Comparison of ENCODE assay signal across 24 cellular contexts in the genomic region with DNA sequence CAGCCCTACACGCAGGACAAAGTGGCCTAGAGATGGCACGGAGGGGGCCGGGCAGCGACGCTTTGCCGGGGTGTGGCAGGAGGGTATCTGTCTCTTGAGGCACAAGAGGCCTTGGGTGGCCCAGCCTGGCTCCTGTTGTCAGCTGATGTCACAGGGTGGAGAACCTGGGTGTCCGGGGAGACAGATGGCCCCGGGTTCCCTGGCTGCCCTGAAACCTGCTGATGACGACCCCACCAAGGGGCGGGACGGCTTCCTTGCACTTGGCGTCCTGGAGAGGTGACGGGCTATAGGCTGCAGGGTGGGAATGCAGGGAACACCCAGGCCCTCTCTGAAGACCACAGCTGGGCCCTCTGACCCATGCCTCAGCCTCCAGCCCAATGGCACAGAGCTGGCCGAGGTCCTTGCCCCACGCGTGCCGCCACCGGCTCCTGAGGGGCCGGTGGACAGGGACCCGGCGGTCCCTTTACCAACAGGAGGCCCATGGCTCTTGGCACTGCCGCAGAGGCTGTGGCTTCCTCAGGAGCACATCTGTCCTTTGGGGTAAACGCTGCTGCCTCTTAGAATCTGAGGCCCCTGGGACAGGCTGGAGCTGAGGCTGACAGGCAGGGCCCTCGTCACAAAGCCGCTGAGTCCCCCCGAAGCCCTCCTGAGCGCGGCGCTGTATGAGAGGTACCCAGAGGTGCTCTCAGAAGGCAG. TPM values are rescaled to one million over a fixed set of nuclear protein-coding genes. Genes with fewer than 3 reads are reported as not detected.
DNase-seq lines count a peak whose midpoint lies in the region; TF ChIP-seq lines count a peak whose summit lies in the region.
"Had no signal": no experiment of that assay in that cellular context is flagged by ENCODE, and none has a peak within 500 bp of the region (broad histone marks: within the 10 kb centered on the region; RNA-seq: fewer than 3 reads in every experiment).

No MANE protein-coding gene starts in this region.

- H3K27ac ChIP-seq in muscle layer of colon (ENCODE audit: low read depth, low read length) = peak overlapping the region; percentile 62
- H3K27ac ChIP-seq in temporal lobe (ENCODE audit: low read depth, low read length) = peak overlapping the region; percentile 98
- peak overlapping the region in 1 of 2 donors; percentile 89 for H3K27ac ChIP-seq in breast epithelium
- H3K27ac ChIP-seq: brain microvascular endothelial cell, epithelial cell of prostate had no signal

- DNase-seq in adipocyte (ENCODE audit: low read depth) = no peak
- DNase-seq in glutamatergic neuron = no peak
- no peak for DNase-seq in HAP-1 (ENCODE audit: low spot score in 2 of 2)
- no peak for DNase-seq in breast epithelium (ENCODE audit: low spot score in 2 of 2)
- no peak for DNase-seq in activated T-helper 2 cell treated with anti-CD3 and anti-CD28 coated beads, Interferon-gamma antibody, Interleukin-2, Interleukin-4, amounts not matched to agents 10 μg/mL and 5 μg/mL and 100 μg/mL, durations not matched to agents 14 hours and 24 hours and 36 hours (ENCODE audit: low spot score)
- DNase-seq: activated B cell treated with CpG ODN at 0.5 μM for 24 hours; activated CD4-positive, alpha-beta memory T cell treated with anti-CD3 and anti-CD28 coated beads, Interleukin-2, amount 10 ng/mL, durations not matched to agents 7 days and 5 days; AML-193; brain microvascular endothelial cell; Caco-2; GOT3; immature natural killer cell; KG1; mesendoderm; NCI-H187 treated with DMSO at 0.1 percent for 48 hours; NCI-H446 treated with DMSO at 0.1 percent for 48 hours had no signal

- no peak overlapping the region for H3K4me3 ChIP-seq in adipocyte (ENCODE audit: low read length)
- no peak overlapping the region for H3K4me3 ChIP-seq in muscle layer of colon (ENCODE audit: low read depth in 1 of 2, low read length in 2 of 2)
- no peak overlapping the region for H3K4me3 ChIP-seq in HAP-1
- no peak overlapping the region for H3K4me3 ChIP-seq in breast epithelium
- H3K4me3 ChIP-seq: tibial artery had no signal

- H3K36me3 ChIP-seq in adipocyte (ENCODE audit: control insufficient read depth, insufficient read depth, low read length, severe bottlenecking) (no peaks in the 10 kb centered on the region), muscle layer of colon (ENCODE audit: insufficient read depth, low read length) (no peaks in the 10 kb centered on the region), HAP-1 (replicated peaks) (no peaks in the 10 kb centered on the region), breast epithelium (no peaks in the 10 kb centered on the region)
- H3K36me3 ChIP-seq: brain microvascular endothelial cell, tibial artery had no signal

- H3K4me1 ChIP-seq in adipocyte (ENCODE audit: control insufficient read depth, insufficient read depth, low read length) (peaks cover 55% of the 10 kb centered on the region), muscle layer of colon (ENCODE audit: insufficient read depth, low read length) (peaks cover 89% of the 10 kb centered on the region), HAP-1 (peaks cover 16% of the 10 kb centered on the region), breast epithelium (peaks cover 41 to 46% of the 10 kb centered on the region in 2 donors)

- H3K9ac ChIP-seq in adipocyte (ENCODE audit: low read length) = peak overlapping the region; percentile 8
- H3K9ac ChIP-seq in muscle layer of colon (ENCODE audit: low read length) = no peak overlapping the region

- no peak for TF ChIP-seq POLR2A in breast epithelium (IDR thresholded peaks at IDR 0.05)

- peaks cover 15% of the 10 kb centered on the region for H3K27me3 Mint-ChIP-seq in glutamatergic neuron (ENCODE audit: unreplicated experiment)
- no peaks in the 10 kb centered on the region for H3K27me3 Mint-ChIP-seq in activated T-helper 2 cell treated with anti-CD3 and anti-CD28 coated beads, Interferon-gamma antibody, Interleukin-2, Interleukin-4, amounts not matched to agents 10 μg/mL and 5 μg/mL and 100 μg/mL, durations not matched to agents 14 hours and 24 hours and 36 hours (ENCODE audit: low read depth)
- H3K27me3 Mint-ChIP-seq: activated CD4-positive, alpha-beta memory T cell treated with anti-CD3 and anti-CD28 coated beads, Interleukin-2, amount 10 ng/mL, durations not matched to agents 7 days and 5 days; activated naive CD8-positive, alpha-beta T cell had no signal

- H3K4me3 Mint-ChIP-seq in glutamatergic neuron (ENCODE audit: unreplicated experiment) = no peak overlapping the region
- H3K4me3 Mint-ChIP-seq in activated T-helper 2 cell treated with anti-CD3 and anti-CD28 coated beads, Interferon-gamma antibody, Interleukin-2, Interleukin-4, amounts not matched to agents 10 μg/mL and 5 μg/mL and 100 μg/mL, durations not matched to agents 14 hours and 24 hours and 36 hours (ENCODE audit: low read depth) = no peak overlapping the region
- H3K4me3 Mint-ChIP-seq: activated B cell treated with CpG ODN at 0.5 μM for 24 hours; activated CD4-positive, alpha-beta memory T cell treated with anti-CD3 and anti-CD28 coated beads, Interleukin-2, amount 10 ng/mL, durations not matched to agents 7 days and 5 days; activated naive CD8-positive, alpha-beta T cell; activated T-helper 1 cell treated with anti-CD3 and anti-CD28 coated beads, Interleukin-12 subunit alpha, Interleukin-12 subunit beta, Interleukin-2, Interleukin-4 antibody, amounts not matched to agents 30 ng/mL and 10 ng/mL and 1 ng/mL, durations not matched to agents 14 hours and 24 hours and 36 hours; immature natural killer cell; stimulated activated effector memory CD8-positive, alpha-beta T cell treated with anti-CD3 and anti-CD28 coated beads, Interleukin-12 subunit alpha, Interleukin-12 subunit beta, amount 100 ng/mL, for 72 hours; T-helper 2 cell treated with Interferon-gamma antibody and Interleukin-4, amounts not matched to agents 5 μg/mL and 100 μg/mL, for 36 hours had no signal

- H3K4me1 Mint-ChIP-seq in glutamatergic neuron (ENCODE audit: low read depth, unreplicated experiment) = peaks cover 12% of the 10 kb centered on the region
- H3K4me1 Mint-ChIP-seq in activated T-helper 2 cell treated with anti-CD3 and anti-CD28 coated beads, Interferon-gamma antibody, Interleukin-2, Interleukin-4, amounts not matched to agents 10 μg/mL and 5 μg/mL and 100 μg/mL, durations not matched to agents 14 hours and 24 hours and 36 hours (ENCODE audit: low read depth) = no peaks in the 10 kb centered on the region
- H3K4me1 Mint-ChIP-seq: activated CD4-positive, alpha-beta memory T cell treated with anti-CD3 and anti-CD28 coated beads, Interleukin-2, amount 10 ng/mL, durations not matched to agents 7 days and 5 days; stimulated activated effector memory CD8-positive, alpha-beta T cell treated with anti-CD3 and anti-CD28 coated beads, Interleukin-12 subunit alpha, Interleukin-12 subunit beta, amount 100 ng/mL, for 72 hours had no signal

- TF ChIP-seq CTCF in glutamatergic neuron (IDR thresholded peaks at IDR 0.05; ENCODE audit: partially characterized antibody, unreplicated experiment) = no peak
- no peak for TF ChIP-seq CTCF in breast epithelium (IDR thresholded peaks at IDR 0.05)

- no peaks in the 10 kb centered on the region for H3K36me3 Mint-ChIP-seq in glutamatergic neuron (ENCODE audit: unreplicated experiment)
- H3K36me3 Mint-ChIP-seq in activated T-helper 2 cell treated with anti-CD3 and anti-CD28 coated beads, Interferon-gamma antibody, Interleukin-2, Interleukin-4, amounts not matched to agents 10 μg/mL and 5 μg/mL and 100 μg/mL, durations not matched to agents 14 hours and 24 hours and 36 hours (ENCODE audit: low read depth) = no peaks in the 10 kb centered on the region
- H3K36me3 Mint-ChIP-seq: activated naive CD8-positive, alpha-beta T cell; immature natural killer cell; stimulated activated effector memory CD8-positive, alpha-beta T cell treated with anti-CD3 and anti-CD28 coated beads, Interleukin-12 subunit alpha, Interleukin-12 subunit beta, amount 100 ng/mL, for 72 hours had no signal

- H3K9me3 Mint-ChIP-seq in glutamatergic neuron (ENCODE audit: unreplicated experiment) = peaks cover 3% of the 10 kb centered on the region
- H3K9me3 Mint-ChIP-seq in activated T-helper 2 cell treated with anti-CD3 and anti-CD28 coated beads, Interferon-gamma antibody, Interleukin-2, Interleukin-4, amounts not matched to agents 10 μg/mL and 5 μg/mL and 100 μg/mL, durations not matched to agents 14 hours and 24 hours and 36 hours = no peaks in the 10 kb centered on the region
- H3K9me3 Mint-ChIP-seq: activated B cell treated with CpG ODN at 0.5 μM for 24 hours; activated CD4-positive, alpha-beta memory T cell treated with anti-CD3 and anti-CD28 coated beads, Interleukin-2, amount 10 ng/mL, durations not matched to agents 7 days and 5 days; activated T-helper 1 cell treated with anti-CD3 and anti-CD28 coated beads, Interleukin-12 subunit alpha, Interleukin-12 subunit beta, Interleukin-2, Interleukin-4 antibody, amounts not matched to agents 30 ng/mL and 10 ng/mL and 1 ng/mL, durations not matched to agents 14 hours and 24 hours and 36 hours; immature natural killer cell; stimulated activated effector memory CD8-positive, alpha-beta T cell treated with anti-CD3 and anti-CD28 coated beads, Interleukin-12 subunit alpha, Interleukin-12 subunit beta, amount 100 ng/mL, for 72 hours; T-helper 2 cell treated with Interferon-gamma antibody and Interleukin-4, amounts not matched to agents 5 μg/mL and 100 μg/mL, for 36 hours had no signal

- in situ Hi-C loops in HAP-1 (cut with MboI; ENCODE audit: low sequenced_read_pairs) = no loop called here

- intact Hi-C loops in breast epithelium (cut with DNase I; ENCODE audit: low total_unique reads) = no loop called here
- intact Hi-C loops in activated T-helper 2 cell treated with anti-CD3 and anti-CD28 coated beads, Interferon-gamma antibody, Interleukin-2, Interleukin-4, amounts not matched to agents 10 μg/mL and 5 μg/mL and 100 μg/mL, durations not matched to agents 14 hours and 24 hours and 36 hours (cut with micrococcal nuclease) = no loop called here

- H3K27ac Mint-ChIP-seq in glutamatergic neuron (ENCODE audit: unreplicated experiment) = peak overlapping the region; percentile 12
- H3K27ac Mint-ChIP-seq in activated T-helper 2 cell treated with anti-CD3 and anti-CD28 coated beads, Interferon-gamma antibody, Interleukin-2, Interleukin-4, amounts not matched to agents 10 μg/mL and 5 μg/mL and 100 μg/mL, durations not matched to agents 14 hours and 24 hours and 36 hours = no peak overlapping the region
- H3K27ac Mint-ChIP-seq: activated B cell treated with CpG ODN at 0.5 μM for 24 hours; activated CD4-positive, alpha-beta memory T cell treated with anti-CD3 and anti-CD28 coated beads, Interleukin-2, amount 10 ng/mL, durations not matched to agents 7 days and 5 days; activated naive CD8-positive, alpha-beta T cell; activated T-helper 1 cell treated with anti-CD3 and anti-CD28 coated beads, Interleukin-12 subunit alpha, Interleukin-12 subunit beta, Interleukin-2, Interleukin-4 antibody, amounts not matched to agents 30 ng/mL and 10 ng/mL and 1 ng/mL, durations not matched to agents 14 hours and 24 hours and 36 hours; immature natural killer cell; stimulated activated effector memory CD8-positive, alpha-beta T cell treated with anti-CD3 and anti-CD28 coated beads, Interleukin-12 subunit alpha, Interleukin-12 subunit beta, amount 100 ng/mL, for 72 hours; T-helper 2 cell treated with Interferon-gamma antibody and Interleukin-4, amounts not matched to agents 5 μg/mL and 100 μg/mL, for 36 hours had no signal

- H3K9me3 ChIP-seq in adipocyte (ENCODE audit: control insufficient read depth, low read length) = no peaks in the 10 kb centered on the region
- H3K9me3 ChIP-seq in muscle layer of colon (ENCODE audit: low read length) = no peaks in the 10 kb centered on the region
- no peaks in the 10 kb centered on the region for H3K9me3 ChIP-seq in HAP-1
- no peaks in the 10 kb centered on the region for H3K9me3 ChIP-seq in breast epithelium
- H3K9me3 ChIP-seq: Caco-2, tibial artery had no signal

- H3K27me3 ChIP-seq in adipocyte (replicated peaks; ENCODE audit: control insufficient read depth, insufficient read depth, low read length) (no peaks in the 10 kb centered on the region), muscle layer of colon (ENCODE audit: control insufficient read depth in 1 of 2, insufficient read depth in 2 of 2, low read length in 2 of 2) (no peaks in the 10 kb centered on the region), HAP-1 (ENCODE audit: low read depth) (no peaks in the 10 kb centered on the region), breast epithelium (no peaks in the 10 kb centered on the region)
- H3K27me3 ChIP-seq: brain microvascular endothelial cell, tibial artery had no signal

RNA-seq across cellular contexts. Expression of gene TRMT61A, which starts 16.4 kb away (rescaled TPM):
- total RNA-seq in glutamatergic neuron (ENCODE audit: unreplicated experiment) = 7.8 TPM
- 4.7 TPM for total RNA-seq in temporal lobe
- 10 to 100 TPM; 10.7 to 17.7 (median 11.3) TPM for total RNA-seq in breast epithelium
- total RNA-seq in activated T-helper 2 cell treated with anti-CD3 and anti-CD28 coated beads, Interferon-gamma antibody, Interleukin-2, Interleukin-4, amounts not matched to agents 10 μg/mL and 5 μg/mL and 100 μg/mL, durations not matched to agents 14 hours and 24 hours and 36 hours = 13.7 and 15.0 TPM in 2 replicates

RNA-seq across cellular contexts. Expression of gene BAG5, which starts 17.1 kb away (rescaled TPM):
- total RNA-seq in glutamatergic neuron (ENCODE audit: unreplicated experiment) (34.4 TPM), temporal lobe (32.2 TPM), breast epithelium (10 to 100 TPM; 29.5 to 45.4 (median 38.5) TPM)
- total RNA-seq in activated T-helper 2 cell treated with anti-CD3 and anti-CD28 coated beads, Interferon-gamma antibody, Interleukin-2, Interleukin-4, amounts not matched to agents 10 μg/mL and 5 μg/mL and 100 μg/mL, durations not matched to agents 14 hours and 24 hours and 36 hours = 28.2 and 29.2 TPM in 2 replicates

RNA-seq across cellular contexts. Expression of gene COA8, which starts 17.4 kb away (rescaled TPM):
- total RNA-seq in glutamatergic neuron (ENCODE audit: unreplicated experiment) (54.9 TPM), temporal lobe (26.8 TPM), breast epithelium (10 to 100 TPM; 26.5 to 41.9 (median 27.2) TPM)
- 31.9 and 33.5 TPM in 2 replicates for total RNA-seq in activated T-helper 2 cell treated with anti-CD3 and anti-CD28 coated beads, Interferon-gamma antibody, Interleukin-2, Interleukin-4, amounts not matched to agents 10 μg/mL and 5 μg/mL and 100 μg/mL, durations not matched to agents 14 hours and 24 hours and 36 hours

RNA-seq across cellular contexts. Expression of gene CKB, which starts 22.7 kb away (rescaled TPM):
- total RNA-seq in glutamatergic neuron (ENCODE audit: unreplicated experiment) (2,561 TPM), temporal lobe (249 TPM), breast epithelium (100 to 1,000 TPM in 1 of 3 donors, 10 to 100 TPM in 2; 61.6 to 305 (median 83.2) TPM)
- total RNA-seq in activated T-helper 2 cell treated with anti-CD3 and anti-CD28 coated beads, Interferon-gamma antibody, Interleukin-2, Interleukin-4, amounts not matched to agents 10 μg/mL and 5 μg/mL and 100 μg/mL, durations not matched to agents 14 hours and 24 hours and 36 hours = 14.0 and 15.3 TPM in 2 replicates
